ENCODE assay signal across 23 cellular contexts in genomic region chr14:101330416-101331140, GRCh38.
DNase-seq lines count a peak whose midpoint lies in the region; ATAC-seq, FAIRE-seq and TF ChIP-seq lines count a peak whose summit lies in the region.
"Had no signal": no experiment of that assay in that cellular context is flagged by ENCODE, and none has a peak within 500 bp of the region (broad histone marks: within the 10 kb centered on the region; RNA-seq: fewer than 3 reads in every experiment).

No MANE protein-coding gene starts in this region.

- DNase-seq in esophagus muscularis mucosa (ENCODE audit: extremely low spot score) = peak; percentile 87
- peak; percentile 80 for DNase-seq in HepG2 (ENCODE audit: low spot score)
- peak in 1 of 3 donors; percentile 47 for DNase-seq in right lobe of liver
- no peak for DNase-seq in neuronal stem cell (ENCODE audit: low spot score)
- no peak for DNase-seq in NK-92 treated with Interleukin-12 subunit alpha and Interleukin-12 subunit beta, amount 100 ng/mL, for 24 hours (lab: John Stamatoyannopoulos, UW)
- no peak for DNase-seq in lower lobe of right lung
- DNase-seq in activated CD4-positive, alpha-beta T cell treated with anti-CD3 and anti-CD28 coated beads, Interleukin-2, amount 50 U/mL, for 1 hour = no peak
- DNase-seq: AML-193; Caco-2; Calu3; CD4-positive, alpha-beta T cell; CD8-positive, alpha-beta T cell; DMS79 treated with DMSO at 0.1 percent for 48 hours; GF-D8 had no signal

- no peak overlapping the region for H2BK5ac ChIP-seq in neuronal stem cell (ENCODE audit: low read length)

- H3K27me3 ChIP-seq in esophagus muscularis mucosa = peaks cover 0 to 12% (median 0%) of the 10 kb centered on the region in 4 donors
- no peaks in the 10 kb centered on the region; a peak in 1 of 5 replicates for H3K27me3 ChIP-seq in HepG2 (ENCODE audit: control insufficient read depth in 1 of 2, insufficient read depth in 2 of 2, low read length in 2 of 2)
- no peaks in the 10 kb centered on the region for H3K27me3 ChIP-seq in right lobe of liver
- H3K27me3 ChIP-seq in neuronal stem cell (ENCODE audit: control insufficient read depth in 3 of 3, insufficient read depth in 3 of 3, low read depth in 1 of 3, low read length in 3 of 3) = peaks cover 0 to 7% (median 0%) of the 10 kb centered on the region in 3 experiments
- no peaks in the 10 kb centered on the region for H3K27me3 ChIP-seq in lower lobe of right lung (ENCODE audit: low read depth)
- H3K27me3 ChIP-seq: BLaER1 treated with 17β-estradiol and CSF1 and Interleukin-3, amounts not matched to agents 10 nM and 100 nM had no signal

- TF ChIP-seq CTCF in esophagus muscularis mucosa (IDR thresholded peaks at IDR 0.05) = no peak
- TF ChIP-seq CTCF in HepG2 (CRISPR knock-in tag; IDR thresholded peaks at IDR 0.05) = no peak
- TF ChIP-seq CTCF in right lobe of liver (IDR thresholded peaks at IDR 0.05) = no peak
- TF ChIP-seq CTCF in lower lobe of right lung (IDR thresholded peaks at IDR 0.05) = no peak

- peak overlapping the region; percentile 34 for H3K18ac ChIP-seq in neuronal stem cell (ENCODE audit: low read length)

- CTCF ChIA-PET in HepG2 (lab: Yijun Ruan, JAX; ENCODE audit: low intra/inter-chr PET ratio, low total read pairs) = no interaction called here

- in situ Hi-C loops in HepG2 (cut with HindIII; ENCODE audit: extremely low pct_ligation_motif_present, low pct_unique_long_range_greater_than_20kb) = no loop called here

- H3K27ac ChIP-seq in esophagus muscularis mucosa (replicated peaks in 1 of 4) (no peak overlapping the region), HepG2 (ENCODE audit: extremely low read length, insufficient read depth, low read length) (peak overlapping the region; percentile 36), right lobe of liver (no peak overlapping the region), neuronal stem cell (replicated peaks; ENCODE audit: low read length) (no peak overlapping the region), lower lobe of right lung (no peak overlapping the region)
- H3K27ac ChIP-seq: 22Rv1; A549; BLaER1 treated with 17β-estradiol and CSF1 and Interleukin-3, amounts not matched to agents 10 nM and 100 nM; C4-2B had no signal

- ATAC-seq in HepG2 (peak; percentile 75), right lobe of liver (peak in 3 of 4 donors; percentile 2 to 56 (median 30)), lower lobe of right lung (no peak), HG03469 (IDR thresholded peaks at IDR 0.05; ENCODE audit: unreplicated experiment) (no peak)
- ATAC-seq: A549; CD8-positive, alpha-beta T cell had no signal

- H2AFZ ChIP-seq in HepG2 (ENCODE audit: low read length) = no peak overlapping the region
- H2AFZ ChIP-seq in neuronal stem cell (ENCODE audit: low read length) = no peak overlapping the region

- no peak for TF ChIP-seq EP300 in esophagus muscularis mucosa (IDR thresholded peaks at IDR 0.05)
- peak in 1 of 2 experiments; percentile 67; a peak in 2 of 4 replicates for TF ChIP-seq EP300 in HepG2 (IDR thresholded peaks at IDR 0.05; ENCODE audit: low read depth in 2 of 2, low read length in 2 of 2)
- no peak; the same call in 1 of the 2 replicates for TF ChIP-seq EP300 in HepG2 (CRISPR knock-in tag; IDR thresholded peaks at IDR 0.05; ENCODE audit: borderline replicate concordance)

- H3K9me3 ChIP-seq in esophagus muscularis mucosa = no peaks in the 10 kb centered on the region
- H3K9me3 ChIP-seq in HepG2 (ENCODE audit: low read length) = no peaks in the 10 kb centered on the region
- H3K9me3 ChIP-seq in right lobe of liver = no peaks in the 10 kb centered on the region
- H3K9me3 ChIP-seq in neuronal stem cell (replicated peaks in 1 of 2; ENCODE audit: control insufficient read depth in 2 of 2, insufficient read depth in 1 of 2, low read depth in 1 of 2, low read length in 2 of 2) = no peaks in the 10 kb centered on the region
- no peaks in the 10 kb centered on the region for H3K9me3 ChIP-seq in lower lobe of right lung
- H3K9me3 ChIP-seq: A549 had no signal

- TF ChIP-seq POLR2A in esophagus muscularis mucosa (IDR thresholded peaks at IDR 0.05; ENCODE audit: low read depth) (no peak), HepG2 (IDR thresholded peaks at IDR 0.05; ENCODE audit: insufficient read depth in 1 of 2, low read depth in 2 of 2, low read length in 2 of 2) (no peak), right lobe of liver (IDR thresholded peaks at IDR 0.05) (no peak)

- H3K36me3 ChIP-seq in esophagus muscularis mucosa (no peaks in the 10 kb centered on the region), HepG2 (replicated peaks in 1 of 2; ENCODE audit: control insufficient read depth in 1 of 2, insufficient read depth in 2 of 2, low read length in 2 of 2) (no peaks in the 10 kb centered on the region), right lobe of liver (no peaks in the 10 kb centered on the region), neuronal stem cell (replicated peaks in 1 of 2; ENCODE audit: control insufficient read depth in 2 of 2, insufficient read depth in 2 of 2, low read length in 2 of 2) (no peaks in the 10 kb centered on the region), lower lobe of right lung (no peaks in the 10 kb centered on the region)
- H3K36me3 ChIP-seq: BLaER1 treated with 17β-estradiol and CSF1 and Interleukin-3, amounts not matched to agents 10 nM and 100 nM had no signal

- H2BK12ac ChIP-seq in neuronal stem cell (ENCODE audit: low read length) = no peak overlapping the region

- peak; percentile 81 for FAIRE-seq in HepG2 (lab: Jason Lieb, UNC)
- FAIRE-seq: A549, D721Med, G401.6, GM12891, GM19239 had no signal

- no peak overlapping the region for H2BK15ac ChIP-seq in neuronal stem cell (ENCODE audit: low read length)

- H4K8ac ChIP-seq in neuronal stem cell (ENCODE audit: low read depth, low read length) = no peak overlapping the region

- H3K4me3 ChIP-seq in esophagus muscularis mucosa (no peak overlapping the region), HepG2 (replicated peaks in 1 of 3; ENCODE audit: insufficient read depth in 1 of 3, low read depth in 2 of 3, low read length in 3 of 3) (no peak overlapping the region), right lobe of liver (no peak overlapping the region), neuronal stem cell (ENCODE audit: low read length in 2 of 2) (no peak overlapping the region), lower lobe of right lung (no peak overlapping the region)
- H3K4me3 ChIP-seq: A549; BLaER1 treated with 17β-estradiol and CSF1 and Interleukin-3, amounts not matched to agents 10 nM and 100 nM had no signal

- BruUV-seq in HepG2 (replicated peaks; lab: Mats Ljungman, UMichigan) = no TSS peak

- peak overlapping the region; percentile 20 for H2AK5ac ChIP-seq in neuronal stem cell (ENCODE audit: low read depth, low read length)

- H3K14ac ChIP-seq in neuronal stem cell (ENCODE audit: low read length) = no peak overlapping the region

- H3K23ac ChIP-seq in neuronal stem cell (ENCODE audit: low read depth, low read length, poor library complexity) = no peak overlapping the region

- H3K9ac ChIP-seq in HepG2 (ENCODE audit: insufficient read depth, low read depth, low read length) (peak overlapping the region; percentile 16; the same call in 1 of the 2 replicates), neuronal stem cell (ENCODE audit: low read depth, low read length, poor library complexity) (no peak overlapping the region)
- H3K9ac ChIP-seq: BLaER1 treated with 17β-estradiol and CSF1 and Interleukin-3, amounts not matched to agents 10 nM and 100 nM had no signal

- no peaks in the 10 kb centered on the region for H4K20me1 ChIP-seq in HepG2 (ENCODE audit: insufficient read depth, low read length)
- H4K20me1 ChIP-seq: BLaER1 treated with 17β-estradiol and CSF1 and Interleukin-3, amounts not matched to agents 10 nM and 100 nM had no signal

- H3K79me1 ChIP-seq in neuronal stem cell (ENCODE audit: low read depth, low read length) = no peaks in the 10 kb centered on the region

- no peak overlapping the region for H2BK120ac ChIP-seq in neuronal stem cell (ENCODE audit: low read depth, low read length)

- no peak for TF ChIP-seq RAD21 in HepG2 (CRISPR knock-in tag; IDR thresholded peaks at IDR 0.05)

- H4K91ac ChIP-seq in neuronal stem cell (ENCODE audit: low read depth, low read length, poor library complexity) = no peak overlapping the region

- POLR2A ChIA-PET in HepG2 (lab: Yijun Ruan, JAX) = interaction anchor here (3.5 kb wide), 1 partner anchor 42 kb away, joined by 51 read pairs; no protein-coding TSS in a partner anchor

- intact Hi-C loops in esophagus muscularis mucosa (cut with DNase I) = no loop called here
- intact Hi-C loops in HepG2 (cut with micrococcal nuclease; ENCODE audit: unreplicated experiment) = no loop called here
- intact Hi-C loops in right lobe of liver (cut with DNase I) = no loop called here
- intact Hi-C loops in lower lobe of right lung (cut with DNase I) = no loop called here

- H3K79me2 ChIP-seq in HepG2 (ENCODE audit: insufficient read depth, low read length) = no peaks in the 10 kb centered on the region

- peak overlapping the region; percentile 49; the same call in 1 of the 2 replicates for H3K4me2 ChIP-seq in HepG2 (ENCODE audit: low read depth, low read length)
- no peak overlapping the region for H3K4me2 ChIP-seq in neuronal stem cell (ENCODE audit: insufficient read depth, low read length, poor library complexity, severe bottlenecking)
- H3K4me2 ChIP-seq: A549; BLaER1 treated with 17β-estradiol and CSF1 and Interleukin-3, amounts not matched to agents 10 nM and 100 nM had no signal

- WGBS in esophagus muscularis mucosa = 86% methylated on average over 22 of the region's 22 CpGs
- 48% methylated on average over 17 of the region's 22 CpGs for WGBS in HepG2 (ENCODE audit: low lambda C conversion rate)
- WGBS in right lobe of liver (ENCODE audit: insufficient coverage, low coverage, low lambda C conversion rate, missing lambda C conversion rate) = 75% methylated on average over 12 of the region's 22 CpGs
- no CpG with 5 or more reads among the region's 22 CpGs for WGBS in neuronal stem cell (ENCODE audit: extremely low coverage in 2 of 2, insufficient read length in 2 of 2, insufficient replicate concordance in 1 of 2), 2 donors

- H3K4ac ChIP-seq in neuronal stem cell (ENCODE audit: low read length) = no peak overlapping the region

- no peaks in the 10 kb centered on the region for H3K4me1 ChIP-seq in esophagus muscularis mucosa
- peaks cover 88% of the 10 kb centered on the region for H3K4me1 ChIP-seq in HepG2 (ENCODE audit: insufficient read depth, low read length)
- H3K4me1 ChIP-seq in right lobe of liver = peaks cover 0 to 49% (median 23%) of the 10 kb centered on the region in 4 donors
- peaks cover 4 to 18% of the 10 kb centered on the region in 2 donors for H3K4me1 ChIP-seq in neuronal stem cell (ENCODE audit: control insufficient read depth in 2 of 2, insufficient read depth in 1 of 2, low read depth in 1 of 2, low read length in 2 of 2)
- no peaks in the 10 kb centered on the region for H3K4me1 ChIP-seq in lower lobe of right lung
- H3K4me1 ChIP-seq: BLaER1 treated with 17β-estradiol and CSF1 and Interleukin-3, amounts not matched to agents 10 nM and 100 nM had no signal

TF ChIP-seq in HepG2, 621 proteins besides CTCF, POLR2A, EP300 and RAD21 (continues in another document):
- peak; percentile 49; the same call in 1 of the 2 replicates for TF ChIP-seq ZFX (CRISPR knock-in tag; IDR thresholded peaks at IDR 0.05; ENCODE audit: low read depth)
- TF ChIP-seq GPN1 (CRISPR knock-in tag; IDR thresholded peaks at IDR 0.05; ENCODE audit: borderline replicate concordance) = no peak

Comparison
In these comparisons a context has a peak if more than half of its experiments do, and no peak if none do; other contexts are left out.
1. DNase-seq: peak in esophagus muscularis mucosa (single experiment) and HepG2 (single experiment); none in neuronal stem cell (single experiment), NK-92 treated with Interleukin-12 subunit alpha and Interleukin-12 subunit beta, amount 100 ng/mL, for 24 hours (single experiment), lower lobe of right lung (single experiment) and activated CD4-positive, alpha-beta T cell treated with anti-CD3 and anti-CD28 coated beads, Interleukin-2, amount 50 U/mL, for 1 hour (single experiment).
2. ATAC-seq: peak in HepG2 (single experiment) and right lobe of liver (3 of 4); none in lower lobe of right lung (0 of 2) and HG03469 (single experiment).